In the genomic region with DNA sequence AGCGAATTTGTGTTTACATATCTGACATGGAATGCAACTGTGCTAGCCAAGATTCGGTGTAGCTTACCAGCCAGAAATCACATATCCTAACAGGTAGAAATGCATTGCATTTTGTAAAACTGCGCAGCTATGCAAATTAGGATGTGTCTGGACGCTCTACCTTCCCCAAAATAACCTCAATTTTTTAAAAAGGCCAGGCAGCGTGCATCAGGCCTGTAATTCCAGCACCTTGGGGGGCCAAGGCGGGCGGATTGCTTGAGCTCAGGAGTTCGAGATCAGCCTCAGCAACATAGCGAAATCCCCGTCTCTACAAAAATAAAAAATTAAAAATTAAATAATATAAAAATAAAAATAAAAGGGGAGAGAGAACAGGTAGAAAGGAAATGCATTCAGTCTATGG, we compare ENCODE assay signal across 8 cellular contexts.
DNase-seq lines count a peak whose midpoint lies in the region; ATAC-seq and TF ChIP-seq lines count a peak whose summit lies in the region.

No MANE protein-coding gene starts in this region.

- DNase-seq in activated CD4-positive, alpha-beta T cell treated with anti-CD3 and anti-CD28 coated beads, Interleukin-2, amount 10 ng/mL, durations not matched to agents 7 days and 5 days = no peak
- no peak for DNase-seq in activated CD4-positive, alpha-beta T cell treated with anti-CD3 and anti-CD28 coated beads, Interleukin-2, amount 50 U/mL, for 48 hours
- DNase-seq in astrocyte of the cerebellum (ENCODE audit: low read depth) (no peak), left lung (no peak), tibial artery (no peak), NCI-H1436 treated with DMSO at 0.1 percent for 48 hours (lab: John Stamatoyannopoulos, UW) (no peak), occipital lobe (lab: John Stamatoyannopoulos, UW) (no peak)

- H3K27me3 ChIP-seq in left lung = no peaks in the 10 kb centered on the region
- no peaks in the 10 kb centered on the region for H3K27me3 ChIP-seq in tibial artery

- ATAC-seq in left lung (no peak), GM19452 (IDR thresholded peaks at IDR 0.05; ENCODE audit: unreplicated experiment) (no peak)

- H3K27me3 Mint-ChIP-seq in activated CD4-positive, alpha-beta T cell treated with anti-CD3 and anti-CD28 coated beads, Interleukin-2, amount 10 ng/mL, durations not matched to agents 7 days and 5 days = no peaks in the 10 kb centered on the region

- TF ChIP-seq CTCF in astrocyte of the cerebellum (IDR thresholded peaks at IDR 0.05; ENCODE audit: low read depth, low read length, missing control alignments) = no peak
- no peak for TF ChIP-seq CTCF in left lung (IDR thresholded peaks at IDR 0.05)
- TF ChIP-seq CTCF in tibial artery (IDR thresholded peaks at IDR 0.05) = no peak

- peaks cover 0 to 31% of the 10 kb centered on the region in 2 donors for H3K4me1 ChIP-seq in left lung
- peaks cover 0 to 19% (median 12%) of the 10 kb centered on the region in 4 donors for H3K4me1 ChIP-seq in tibial artery

- H3K4me1 Mint-ChIP-seq in activated CD4-positive, alpha-beta T cell treated with anti-CD3 and anti-CD28 coated beads, Interleukin-2, amount 10 ng/mL, durations not matched to agents 7 days and 5 days = peaks cover 29% of the 10 kb centered on the region

- peaks cover 9% of the 10 kb centered on the region for H3K36me3 Mint-ChIP-seq in activated CD4-positive, alpha-beta T cell treated with anti-CD3 and anti-CD28 coated beads, Interleukin-2, amount 10 ng/mL, durations not matched to agents 7 days and 5 days (ENCODE audit: low read depth)

- no peaks in the 10 kb centered on the region for H3K9me3 Mint-ChIP-seq in activated CD4-positive, alpha-beta T cell treated with anti-CD3 and anti-CD28 coated beads, Interleukin-2, amount 10 ng/mL, durations not matched to agents 7 days and 5 days

- peak overlapping the region; percentile 99 for H3K27ac Mint-ChIP-seq in activated CD4-positive, alpha-beta T cell treated with anti-CD3 and anti-CD28 coated beads, Interleukin-2, amount 10 ng/mL, durations not matched to agents 7 days and 5 days

- H3K4me3 ChIP-seq in astrocyte of the cerebellum (ENCODE audit: low read depth, low read length) (peak overlapping the region; percentile 86), left lung (peak overlapping the region; percentile 65 to 67), tibial artery (peak overlapping the region; percentile 71 to 94)

- POLR2A ChIA-PET in activated CD4-positive, alpha-beta T cell treated with anti-CD3 and anti-CD28 coated beads, Interleukin-2, amount 10 ng/mL, durations not matched to agents 7 days and 5 days (lab: Charles Lee) = no interaction called here

- in situ Hi-C loops in astrocyte of the cerebellum (cut with HindIII; ENCODE audit: low sequenced_read_pairs) = no loop called here

- CTCF ChIA-PET in activated CD4-positive, alpha-beta T cell treated with anti-CD3 and anti-CD28 coated beads, Interleukin-2, amount 10 ng/mL, durations not matched to agents 7 days and 5 days (lab: Charles Lee) = no interaction called here

- H3K27ac ChIP-seq in left lung (peak overlapping the region; percentile 95 to 98), tibial artery (peak overlapping the region; percentile 95 to 99)

- peak overlapping the region; percentile 92 for H3K4me3 Mint-ChIP-seq in activated CD4-positive, alpha-beta T cell treated with anti-CD3 and anti-CD28 coated beads, Interleukin-2, amount 10 ng/mL, durations not matched to agents 7 days and 5 days

- intact Hi-C loops in left lung (cut with DNase I) (no loop called here), tibial artery (cut with DNase I; ENCODE audit: low total_unique reads) (no loop called here)

- H3K36me3 ChIP-seq in left lung (peaks cover 0 to 8% of the 10 kb centered on the region in 2 donors), tibial artery (peaks cover 0 to 7% (median 5%) of the 10 kb centered on the region in 3 donors)

- no peaks in the 10 kb centered on the region for H3K9me3 ChIP-seq in left lung
- no peaks in the 10 kb centered on the region for H3K9me3 ChIP-seq in tibial artery
